In the genomic region with DNA sequence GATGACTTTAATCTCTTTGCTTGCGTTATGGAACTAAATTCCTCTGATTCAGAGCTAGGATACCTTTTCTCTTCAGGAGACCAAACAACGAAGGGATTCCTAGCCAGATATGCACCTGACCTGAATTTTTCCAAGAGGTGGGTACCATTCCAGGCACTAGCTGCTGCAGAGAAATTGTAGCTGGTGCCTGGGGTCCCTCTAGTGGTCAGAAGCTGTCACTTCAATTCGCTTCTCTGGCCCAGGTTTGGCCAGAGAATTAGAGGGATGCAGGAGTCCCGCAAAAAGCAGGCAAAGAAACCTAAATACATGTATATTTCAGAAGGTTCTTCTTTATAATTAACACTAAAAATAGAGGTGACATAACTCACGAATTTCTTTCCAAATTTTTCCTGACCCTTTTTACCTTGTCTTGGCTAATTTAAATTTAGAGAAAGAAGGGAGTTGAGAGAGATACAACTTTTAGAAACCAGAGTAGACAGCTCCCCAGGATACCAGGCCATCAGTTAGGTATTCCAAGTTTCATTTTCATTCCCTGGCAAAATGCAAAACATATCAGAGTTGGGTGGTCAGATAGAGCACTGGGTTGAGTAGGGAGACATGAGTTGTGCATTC, we compare ENCODE assay signal across 7 cellular contexts. TPM values are rescaled to one million over a fixed set of nuclear protein-coding genes. Genes with fewer than 3 reads are reported as not detected.
DNase-seq lines count a peak whose midpoint lies in the region; ATAC-seq and TF ChIP-seq lines count a peak whose summit lies in the region.

No MANE protein-coding gene starts in this region.

- H3K27ac Mint-ChIP-seq in glutamatergic neuron (ENCODE audit: unreplicated experiment), result no peak overlapping the region

- intact Hi-C loops in sigmoid colon (cut with DNase I), result loop anchor here (1.0 kb wide), 2 partner anchors 53 to 82 kb away; no protein-coding TSS in a partner anchor

- H3K27me3 Mint-ChIP-seq in glutamatergic neuron (ENCODE audit: unreplicated experiment), result peaks cover 2% of the 10 kb centered on the region

- peaks cover 19% of the 10 kb centered on the region for H3K4me1 Mint-ChIP-seq in glutamatergic neuron (ENCODE audit: low read depth, unreplicated experiment)

- H3K4me1 ChIP-seq in sigmoid colon, result no peaks in the 10 kb centered on the region

- H3K9me3 Mint-ChIP-seq in glutamatergic neuron (ENCODE audit: unreplicated experiment), result no peaks in the 10 kb centered on the region

- peak; percentile 51 for ATAC-seq in GM21717 (IDR thresholded peaks at IDR 0.05; ENCODE audit: unreplicated experiment)

- no peaks in the 10 kb centered on the region for H3K36me3 ChIP-seq in sigmoid colon

- no peak overlapping the region for H3K27ac ChIP-seq in sigmoid colon

- WGBS in sigmoid colon, 2 donors, result 5 to 7% methylated on average over 5 of the region's 5 CpGs

- no peaks in the 10 kb centered on the region for H3K9me3 ChIP-seq in sigmoid colon

- DNase-seq in EH (ENCODE audit: low read depth), result peak; percentile 51
- peak; percentile 55 for DNase-seq in NCI-H345 treated with DMSO at 0.1 percent for 48 hours (lab: John Stamatoyannopoulos, UW; ENCODE audit: unreplicated experiment)
- DNase-seq in activated T-cell treated with anti-CD3 and anti-CD28 coated beads for 48 hours (ENCODE audit: low read depth), result peak; percentile 20
- DNase-seq in glutamatergic neuron, result peak; percentile 63
- no peak for DNase-seq in sigmoid colon
- DNase-seq in NCI-H1048 (lab: John Stamatoyannopoulos, UW), result no peak

- H3K4me3 Mint-ChIP-seq in glutamatergic neuron (ENCODE audit: unreplicated experiment), result no peak overlapping the region

- H3K36me3 Mint-ChIP-seq in glutamatergic neuron (ENCODE audit: unreplicated experiment), result no peaks in the 10 kb centered on the region

- H3K4me3 ChIP-seq in sigmoid colon, result no peak overlapping the region

- TF ChIP-seq EP300 in sigmoid colon (IDR thresholded peaks at IDR 0.05), result no peak

- no peak for TF ChIP-seq POLR2A in sigmoid colon (IDR thresholded peaks at IDR 0.05)

- TF ChIP-seq CTCF in glutamatergic neuron (IDR thresholded peaks at IDR 0.05; ENCODE audit: partially characterized antibody, unreplicated experiment), result peak; percentile 96
- TF ChIP-seq CTCF in sigmoid colon (IDR thresholded peaks at IDR 0.05), result peak in 3 of 4 experiments; percentile 48 to 85 (median 81)

- peaks cover 0 to 50% (median 0%) of the 10 kb centered on the region in 3 donors for H3K27me3 ChIP-seq in sigmoid colon

RNA-seq across cellular contexts. Expression of a gene that starts 9.6 kb away (rescaled TPM):
- 13.5 TPM for total RNA-seq in glutamatergic neuron (ENCODE audit: unreplicated experiment)
- total RNA-seq in sigmoid colon, result 10 to 100 TPM; 22.4 to 74.9 (median 34.1) TPM
- polyA plus RNA-seq in sigmoid colon, result 10 to 100 TPM in 1 of 3 donors, 1 to 10 TPM in 2; 3.2 to 38.8 (median 9.0) TPM

RNA-seq across cellular contexts. Expression of a gene that starts 42.8 kb away (rescaled TPM):
- 165 TPM for total RNA-seq in glutamatergic neuron (ENCODE audit: unreplicated experiment)
- total RNA-seq in sigmoid colon, result 10 to 100 TPM in 3 of 4 donors, 1 to 10 TPM in 1; 8.7 to 21.0 (median 13.1) TPM
- 10 to 100 TPM in 1 of 3 donors, 1 to 10 TPM in 1, under 1 TPM in 1; 0.46 to 11.5 (median 7.2) TPM for polyA plus RNA-seq in sigmoid colon

Comparison
In these comparisons a context has a peak if more than half of its experiments do, and no peak if none do; other contexts are left out.
1. DNase-seq: peak in EH (single experiment), NCI-H345 treated with DMSO at 0.1 percent for 48 hours (single experiment), activated T-cell treated with anti-CD3 and anti-CD28 coated beads for 48 hours (single experiment) and glutamatergic neuron (single experiment); none in sigmoid colon (single experiment) and NCI-H1048 (single experiment).